16 cellular contexts compared by ENCODE assay signal in genomic region chr5:124403281-124403680, GRCh38.
DNase-seq lines count a peak whose midpoint lies in the region; ATAC-seq and TF ChIP-seq lines count a peak whose summit lies in the region.
"Had no signal": no experiment of that assay in that cellular context is flagged by ENCODE, and none has a peak within 500 bp of the region (broad histone marks: within the 10 kb centered on the region; RNA-seq: fewer than 3 reads in every experiment).

No MANE protein-coding gene starts in this region.

- H3K4me1 ChIP-seq in RWPE2 (ENCODE audit: insufficient read depth, poor library complexity, severe bottlenecking) = no peaks in the 10 kb centered on the region

- intact Hi-C loops in left colon (cut with DNase I, micrococcal nuclease) = no loop called here

- no peak for TF ChIP-seq CTCF in RWPE2 (IDR thresholded peaks at IDR 0.05; ENCODE audit: poor library complexity, severe bottlenecking)

- no peak for TF ChIP-seq POLR2A in GM18505 (IDR thresholded peaks at IDR 0.05; ENCODE audit: borderline replicate concordance, extremely low read depth, insufficient read depth, insufficient read length)

- peak; percentile 73 for DNase-seq in COLO668 (lab: John Stamatoyannopoulos, UW; ENCODE audit: unreplicated experiment)
- peak; percentile 92 for DNase-seq in NCI-H146 (lab: John Stamatoyannopoulos, UW)
- DNase-seq in RWPE2 (ENCODE audit: low spot score) = no peak
- peak; percentile 39 to 46 for DNase-seq in left colon
- DNase-seq in hypothalamus (lab: John Stamatoyannopoulos, UW) = no peak
- no peak for DNase-seq in cerebellar nuclear complex (lab: John Stamatoyannopoulos, UW)
- DNase-seq: H7, NCI-H1417, NCI-H1930, NCI-H2171 treated with DMSO at 0.1 percent for 48 hours, NCI-H446 treated with DMSO at 0.1 percent for 48 hours, NCI-H82 had no signal

- ATAC-seq in RWPE2 (ENCODE audit: low read depth) (peak; percentile 44; the same call in 2 of the 3 replicates), left colon (peak; percentile 90), GM18505 (IDR thresholded peaks at IDR 0.05; ENCODE audit: unreplicated experiment) (no peak), GM18502 (IDR thresholded peaks at IDR 0.05; ENCODE audit: poor library complexity, unreplicated experiment) (no peak)

- no peak overlapping the region for H3K4me3 ChIP-seq in RWPE2 (ENCODE audit: severe bottlenecking)

- H3K27ac ChIP-seq in RWPE2 (ENCODE audit: poor library complexity, severe bottlenecking) = no peak overlapping the region
- H3K27ac ChIP-seq: C4-2B, HL-60 had no signal

- H3K9me3 ChIP-seq in RWPE2 (ENCODE audit: severe bottlenecking) = no peaks in the 10 kb centered on the region

- H3K36me3 ChIP-seq in RWPE2 (ENCODE audit: low read depth) = no peaks in the 10 kb centered on the region

- H3K27me3 ChIP-seq in RWPE2 (ENCODE audit: insufficient read depth, poor library complexity, severe bottlenecking) = no peaks in the 10 kb centered on the region

Comparison
In these comparisons a context has a peak if more than half of its experiments do, and no peak if none do; other contexts are left out.
1. DNase-seq: peak in COLO668 (single experiment), NCI-H146 (single experiment) and left colon (2 of 2); none in RWPE2 (single experiment), hypothalamus (0 of 51) and cerebellar nuclear complex (0 of 2).
2. ATAC-seq: peak in RWPE2 (single experiment) and left colon (single experiment); none in GM18505 (single experiment) and GM18502 (single experiment).